In the genomic region with DNA sequence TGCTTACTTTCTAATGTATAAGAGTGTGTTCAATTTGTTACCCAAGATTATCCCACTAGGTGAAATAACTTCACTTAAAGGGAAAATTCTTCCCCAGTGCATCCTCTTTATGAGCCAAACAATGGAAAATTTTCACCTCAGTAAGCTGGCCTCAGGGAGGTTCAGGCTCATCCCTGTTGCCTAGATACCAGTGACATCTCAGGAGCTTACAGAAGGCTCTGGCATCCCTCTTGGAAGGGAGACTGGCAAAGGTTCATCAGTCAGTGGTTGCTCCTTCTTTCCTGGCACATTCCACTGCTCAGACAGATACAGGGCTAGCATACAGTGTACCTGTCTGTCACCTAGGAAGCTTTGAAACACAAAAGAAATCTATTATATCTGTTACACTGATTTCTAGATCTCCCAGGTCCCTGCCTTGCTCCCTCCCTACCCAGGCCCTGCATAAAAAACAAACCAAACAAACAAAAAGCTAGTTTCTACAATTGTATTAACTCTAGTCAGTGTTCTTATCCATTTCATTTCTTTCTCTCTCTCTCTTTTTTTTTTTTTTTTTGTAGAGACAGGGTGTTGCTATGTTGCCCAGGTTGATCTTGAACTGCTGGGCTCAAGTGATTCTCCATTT, we compare ENCODE assay signal across 8 cellular contexts. TPM values are rescaled to one million over a fixed set of nuclear protein-coding genes. Genes with fewer than 3 reads are reported as not detected.
DNase-seq lines count a peak whose midpoint lies in the region; ATAC-seq lines count a peak whose summit lies in the region.

No MANE protein-coding gene starts in this region.

- H3K36me3 Mint-ChIP-seq in effector memory CD8-positive, alpha-beta T cell (ENCODE audit: insufficient read depth): peaks cover 54% of the 10 kb centered on the region

- H3K4me1 Mint-ChIP-seq in effector memory CD8-positive, alpha-beta T cell (ENCODE audit: low read depth in 2 of 2): peaks cover 43 to 48% of the 10 kb centered on the region in 2 donors

- H3K27me3 Mint-ChIP-seq in effector memory CD8-positive, alpha-beta T cell: peaks cover 5 to 8% of the 10 kb centered on the region in 2 donors

- H3K4me3 Mint-ChIP-seq in effector memory CD8-positive, alpha-beta T cell: peak overlapping the region; percentile 97 to 98

- DNase-seq in ELF-1 (ENCODE audit: low read depth, low spot score): peak; percentile 47
- peak; percentile 38 for DNase-seq in NCI-H69 (lab: John Stamatoyannopoulos, UW)
- DNase-seq in effector memory CD8-positive, alpha-beta T cell: no peak
- peak; percentile 17 for DNase-seq in occipital lobe (lab: John Stamatoyannopoulos, UW)
- DNase-seq in NCI-H446 treated with DMSO at 0.1 percent for 48 hours (lab: John Stamatoyannopoulos, UW): no peak
- DNase-seq in GOT3 (lab: John Stamatoyannopoulos, UW): no peak

- no peaks in the 10 kb centered on the region for H3K9me3 Mint-ChIP-seq in effector memory CD8-positive, alpha-beta T cell

- H3K27ac Mint-ChIP-seq in effector memory CD8-positive, alpha-beta T cell: peak overlapping the region; percentile 97

- ATAC-seq in effector memory CD8-positive, alpha-beta T cell (replicated peaks): no peak
- ATAC-seq in GM21390 (IDR thresholded peaks at IDR 0.05; ENCODE audit: unreplicated experiment): no peak
- no peak for ATAC-seq in HG03159 (IDR thresholded peaks at IDR 0.05; ENCODE audit: unreplicated experiment)

RNA-seq across cellular contexts. Expression of a gene that starts 1.7 kb away (rescaled TPM):
- total RNA-seq in occipital lobe: 90.6 TPM

RNA-seq across cellular contexts. Expression of a gene that starts 29.6 kb away (rescaled TPM):
- total RNA-seq in occipital lobe: 8.4 TPM

RNA-seq across cellular contexts. Expression of a gene that starts 52.6 kb away (rescaled TPM):
- total RNA-seq in occipital lobe: 34.5 TPM

Comparison
In these comparisons a context has a peak if more than half of its experiments do, and no peak if none do; other contexts are left out.
1. DNase-seq: peak in ELF-1 (single experiment), NCI-H69 (single experiment) and occipital lobe (single experiment); none in effector memory CD8-positive, alpha-beta T cell (0 of 3), NCI-H446 treated with DMSO at 0.1 percent for 48 hours (single experiment) and GOT3 (single experiment).